ENCODE assay signal across 11 cellular contexts in the genomic region with DNA sequence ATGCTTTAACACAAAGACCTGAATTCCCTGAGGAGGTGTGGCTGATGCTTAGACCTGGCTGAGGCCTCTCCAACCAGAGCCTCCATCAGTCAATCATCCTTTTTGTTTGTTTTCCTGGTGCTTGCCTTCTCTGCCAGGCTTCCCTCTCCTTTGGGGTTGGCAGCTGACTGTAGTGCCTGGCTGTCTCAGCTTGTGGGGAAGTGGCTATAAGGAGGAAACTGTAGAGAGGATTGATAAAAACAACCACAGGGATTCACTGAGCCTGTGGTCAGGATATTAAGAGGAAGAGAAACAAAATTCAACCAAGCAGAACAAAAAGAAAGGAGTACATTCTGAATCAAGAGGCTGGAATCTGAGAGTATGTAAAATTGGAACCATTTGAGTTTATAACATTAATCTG. TPM values are rescaled to one million over a fixed set of nuclear protein-coding genes. Genes with fewer than 3 reads are reported as not detected.
"Had no signal": no experiment of that assay in that cellular context is flagged by ENCODE, and none has a peak within 500 bp of the region (broad histone marks: within the 10 kb centered on the region; RNA-seq: fewer than 3 reads in every experiment).

No MANE protein-coding gene starts in this region.

RNA-seq across cellular contexts. Expression of gene FCGR2B, which starts 4.4 kb away (rescaled TPM):
- total RNA-seq: activated CD4-positive, alpha-beta T cell treated with anti-CD3 and anti-CD28 coated beads for 36 hours; activated CD4-positive, alpha-beta T cell treated with anti-CD3 and anti-CD28 coated beads, Interleukin-2, amount 10 ng/mL, durations not matched to agents 7 days and 5 days; activated CD8-positive, alpha-beta T cell treated with anti-CD3 and anti-CD28 coated beads, Interleukin-2, amount 10 ng/mL, durations not matched to agents 7 days and 5 days; activated T-helper 2 cell treated with anti-CD3 and anti-CD28 coated beads, Interferon-gamma antibody, Interleukin-2, Interleukin-4, amounts not matched to agents 10 μg/mL and 5 μg/mL and 100 μg/mL, durations not matched to agents 14 hours and 24 hours and 36 hours; cardiac muscle cell; MCF 10A; SJSA1 had no signal
- polyA plus RNA-seq: cardiac muscle cell had no signal

RNA-seq across cellular contexts. Expression of gene FCGR3B, which starts 27.5 kb away (rescaled TPM):
- total RNA-seq: activated CD4-positive, alpha-beta T cell treated with anti-CD3 and anti-CD28 coated beads for 36 hours; activated CD4-positive, alpha-beta T cell treated with anti-CD3 and anti-CD28 coated beads, Interleukin-2, amount 10 ng/mL, durations not matched to agents 7 days and 5 days; activated CD8-positive, alpha-beta T cell treated with anti-CD3 and anti-CD28 coated beads, Interleukin-2, amount 10 ng/mL, durations not matched to agents 7 days and 5 days; activated naive CD8-positive, alpha-beta T cell treated with anti-CD3 and anti-CD28 coated beads, Interleukin-2, amount 10 ng/mL, durations not matched to agents 7 days and 5 days; activated T-helper 2 cell treated with anti-CD3 and anti-CD28 coated beads, Interferon-gamma antibody, Interleukin-2, Interleukin-4, amounts not matched to agents 10 μg/mL and 5 μg/mL and 100 μg/mL, durations not matched to agents 14 hours and 24 hours and 36 hours; ascending aorta; cardiac muscle cell; MCF 10A; OCI-LY7; SJSA1 had no signal
- polyA plus RNA-seq: cardiac muscle cell, SK-N-SH had no signal

RNA-seq across cellular contexts. Expression of gene FCRLA, which starts 48.5 kb away (rescaled TPM):
- total RNA-seq: activated CD4-positive, alpha-beta T cell treated with anti-CD3 and anti-CD28 coated beads for 36 hours; activated CD4-positive, alpha-beta T cell treated with anti-CD3 and anti-CD28 coated beads, Interleukin-2, amount 10 ng/mL, durations not matched to agents 7 days and 5 days; activated CD8-positive, alpha-beta T cell treated with anti-CD3 and anti-CD28 coated beads, Interleukin-2, amount 10 ng/mL, durations not matched to agents 7 days and 5 days; activated T-helper 2 cell treated with anti-CD3 and anti-CD28 coated beads, Interferon-gamma antibody, Interleukin-2, Interleukin-4, amounts not matched to agents 10 μg/mL and 5 μg/mL and 100 μg/mL, durations not matched to agents 14 hours and 24 hours and 36 hours; ascending aorta; cardiac muscle cell had no signal
- polyA plus RNA-seq: cardiac muscle cell had no signal
